In genomic region chr10:91796332-91797076, GRCh38 we compare ENCODE assay signal across 8 cellular contexts. TPM values are rescaled to one million over a fixed set of nuclear protein-coding genes. Genes with fewer than 3 reads are reported as not detected.
A peak's percentile ranks its signal among the peaks of the same experiment; 100 is the strongest.
DNase-seq lines count a peak whose midpoint lies in the region; ATAC-seq and TF ChIP-seq lines count a peak whose summit lies in the region.

No MANE protein-coding gene starts in this region.

- peaks cover 28% of the 10 kb centered on the region for H3K4me1 ChIP-seq in osteoblast (ENCODE audit: insufficient read depth, low read length)
- peaks cover 5 to 44% (median 29%) of the 10 kb centered on the region in 4 donors for H3K4me1 ChIP-seq in transverse colon

- intact Hi-C loops in Calu3 (cut with micrococcal nuclease; ENCODE audit: unreplicated experiment) (no loop called here), transverse colon (cut with DNase I; ENCODE audit: low total_unique reads) (no loop called here)

- peaks cover 40% of the 10 kb centered on the region for H3K36me3 Mint-ChIP-seq in Calu3 (ENCODE audit: insufficient read depth, unreplicated experiment)
- peaks cover 33% of the 10 kb centered on the region for H3K36me3 Mint-ChIP-seq in activated T-cell treated with anti-CD3 and anti-CD28 coated beads, Interleukin-2, amount 50 U/mL, for 24 hours (ENCODE audit: low read depth)

- 6 to 18% methylated on average over 4 to 11 of the region's 11 CpGs for WGBS in transverse colon (ENCODE audit: low coverage in 1 of 2), 2 donors

- peak overlapping the region; percentile 94 for H3K4me3 Mint-ChIP-seq in Calu3 (ENCODE audit: low read depth, unreplicated experiment)
- peak overlapping the region; percentile 92 for H3K4me3 Mint-ChIP-seq in activated T-cell treated with anti-CD3 and anti-CD28 coated beads, Interleukin-2, amount 50 U/mL, for 24 hours

- no peaks in the 10 kb centered on the region for H3K9me3 ChIP-seq in osteoblast (ENCODE audit: low read depth, low read length)
- no peaks in the 10 kb centered on the region for H3K9me3 ChIP-seq in transverse colon

- in situ Hi-C loops in transverse colon (cut with MboI; ENCODE audit: low pct_ligation_motif_present in 1 of 4, low pct_unique_long_range_greater_than_20kb in 1 of 4, low sequenced_read_pairs in 3 of 4) = loop anchor here in 1 of 4 donors (25.0 kb wide), 1 partner anchor 116 kb away; the partner anchor contains the start of genes BTAF1 and FGFBP3

- peak; percentile 11 for DNase-seq in Calu3
- peak; percentile 7 to 34 for DNase-seq in NCI-H526 (lab: John Stamatoyannopoulos, UW)
- DNase-seq in activated T-cell treated with anti-CD3 and anti-CD28 coated beads, Interleukin-2, amount 50 U/mL, for 24 hours = peak; percentile 68
- DNase-seq in fibroblast of villous mesenchyme (ENCODE audit: low read depth) = peak; percentile 11
- DNase-seq in osteoblast (ENCODE audit: insufficient read length, low spot score, missing footprints) = no peak
- DNase-seq in transverse colon = peak; percentile 66
- DNase-seq in SKM-1 (lab: John Stamatoyannopoulos, UW; ENCODE audit: unreplicated experiment) = no peak

- H3K27ac ChIP-seq in osteoblast (ENCODE audit: low read depth, low read length) = no peak overlapping the region
- H3K27ac ChIP-seq in transverse colon = peak overlapping the region; percentile 97 to 100 (median 99)

- no peak for TF ChIP-seq EP300 in transverse colon (IDR thresholded peaks at IDR 0.05; ENCODE audit: low read depth)

- H3K9me3 Mint-ChIP-seq in Calu3 (ENCODE audit: low read depth, unreplicated experiment) = no peaks in the 10 kb centered on the region
- no peaks in the 10 kb centered on the region for H3K9me3 Mint-ChIP-seq in activated T-cell treated with anti-CD3 and anti-CD28 coated beads, Interleukin-2, amount 50 U/mL, for 24 hours

- peak overlapping the region; percentile 81 for H3K27ac Mint-ChIP-seq in Calu3 (ENCODE audit: unreplicated experiment)
- H3K27ac Mint-ChIP-seq in activated T-cell treated with anti-CD3 and anti-CD28 coated beads, Interleukin-2, amount 50 U/mL, for 24 hours = peak overlapping the region; percentile 98

- peaks cover 20% of the 10 kb centered on the region for H3K4me1 Mint-ChIP-seq in Calu3 (ENCODE audit: low read depth, unreplicated experiment)
- H3K4me1 Mint-ChIP-seq in activated T-cell treated with anti-CD3 and anti-CD28 coated beads, Interleukin-2, amount 50 U/mL, for 24 hours (ENCODE audit: low read depth) = peaks cover 48% of the 10 kb centered on the region

- no peaks in the 10 kb centered on the region for H3K36me3 ChIP-seq in osteoblast (ENCODE audit: insufficient read depth, low read length)
- no peaks in the 10 kb centered on the region for H3K36me3 ChIP-seq in transverse colon

- peaks cover 21% of the 10 kb centered on the region for H4K20me1 ChIP-seq in osteoblast (ENCODE audit: insufficient read depth, low read length)

- H3K27me3 ChIP-seq in osteoblast (ENCODE audit: insufficient read depth, low read length) (no peaks in the 10 kb centered on the region), transverse colon (no peaks in the 10 kb centered on the region)

- peaks cover 45% of the 10 kb centered on the region for H3K79me2 ChIP-seq in osteoblast (ENCODE audit: insufficient read depth, low read length)

- TF ChIP-seq CTCF in Calu3 (IDR thresholded peaks at IDR 0.05; ENCODE audit: unreplicated experiment) = no peak
- TF ChIP-seq CTCF in fibroblast of villous mesenchyme (IDR thresholded peaks at IDR 0.05; ENCODE audit: insufficient read depth, low read depth, low read length) = no peak
- no peak for TF ChIP-seq CTCF in osteoblast (IDR thresholded peaks at IDR 0.05; ENCODE audit: extremely low read depth, low read depth, low read length)
- no peak for TF ChIP-seq CTCF in transverse colon (IDR thresholded peaks at IDR 0.05)

- H2AFZ ChIP-seq in osteoblast (ENCODE audit: low read length) = peak overlapping the region; percentile 94

- peak; percentile 30 for ATAC-seq in GM21825 (IDR thresholded peaks at IDR 0.05; ENCODE audit: unreplicated experiment)

- peak overlapping the region; percentile 97 for H3K4me2 ChIP-seq in osteoblast (ENCODE audit: insufficient read depth, low read length)

- CTCF ChIA-PET in Calu3 (lab: Charles Lee) = no interaction called here

- TF ChIP-seq POLR2A in transverse colon (IDR thresholded peaks at IDR 0.05) = no peak

- BruUV-seq in Calu3 (replicated peaks; lab: Mats Ljungman, UMichigan) = no TSS peak

- H3K4me3 ChIP-seq in fibroblast of villous mesenchyme (ENCODE audit: low read depth, low read length) = peak overlapping the region; percentile 73
- H3K4me3 ChIP-seq in osteoblast (ENCODE audit: insufficient read depth, low read length) = peak overlapping the region; percentile 98
- H3K4me3 ChIP-seq in transverse colon = peak overlapping the region in 3 of 4 donors; percentile 18 to 56 (median 35)

- H3K27me3 Mint-ChIP-seq in Calu3 (ENCODE audit: unreplicated experiment) = no peaks in the 10 kb centered on the region
- no peaks in the 10 kb centered on the region for H3K27me3 Mint-ChIP-seq in activated T-cell treated with anti-CD3 and anti-CD28 coated beads, Interleukin-2, amount 50 U/mL, for 24 hours

RNA-seq across cellular contexts. Expression of gene TNKS2, which starts 1.7 kb away (rescaled TPM):
- total RNA-seq in Calu3 (2022) = 24.6 TPM in 2 replicates
- 46.7 and 57.4 TPM in 2 replicates for total RNA-seq in fibroblast of villous mesenchyme
- 61.5 and 63.4 TPM in 2 replicates for total RNA-seq in osteoblast
- 10 to 100 TPM; 27.2 to 38.7 (median 31.6) TPM for total RNA-seq in transverse colon

Comparison
In these comparisons a context has a peak if more than half of its experiments do, and no peak if none do; other contexts are left out.
1. DNase-seq: peak in Calu3 (single experiment), NCI-H526 (2 of 2), activated T-cell treated with anti-CD3 and anti-CD28 coated beads, Interleukin-2, amount 50 U/mL, for 24 hours (single experiment), fibroblast of villous mesenchyme (single experiment) and transverse colon (single experiment); none in osteoblast (single experiment) and SKM-1 (single experiment).
2. H3K4me3 ChIP-seq: peak in every context shown above with its lines; median percentile 98 in osteoblast; 73 in fibroblast of villous mesenchyme; 35 in transverse colon.